ENCODE assay signal across 7 cellular contexts in the genomic region with DNA sequence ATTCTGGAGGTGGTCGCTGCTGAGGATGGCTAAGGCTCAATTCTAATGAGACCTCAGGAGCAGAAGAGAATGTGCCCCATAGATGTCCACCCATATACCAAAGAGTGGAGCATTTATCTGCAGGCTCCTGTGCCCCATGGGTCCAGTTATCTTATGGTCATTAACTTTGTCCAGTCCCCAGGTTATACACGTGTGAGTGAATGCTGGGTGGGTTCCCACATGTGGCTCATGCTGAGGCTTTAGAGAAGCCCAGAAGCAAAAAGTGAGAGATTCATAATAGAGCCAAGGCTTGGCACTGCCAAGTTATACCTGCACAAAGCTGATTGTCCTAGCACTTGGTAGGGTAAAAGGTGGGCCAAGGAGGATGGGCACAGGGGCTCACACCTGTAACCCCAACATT.
"Had no signal": no experiment of that assay in that cellular context is flagged by ENCODE, and none has a peak within 500 bp of the region (broad histone marks: within the 10 kb centered on the region; RNA-seq: fewer than 3 reads in every experiment).

No MANE protein-coding gene starts in this region.

- H3K4me1 Mint-ChIP-seq: IgD-negative memory B cell had no signal

- H3K4me3 Mint-ChIP-seq: IgD-negative memory B cell had no signal

- H3K4me3 ChIP-seq: K562 had no signal

- ATAC-seq: K562 had no signal

- H3K27ac ChIP-seq: HL-60 had no signal

- H3K27me3 Mint-ChIP-seq: IgD-negative memory B cell had no signal

- FAIRE-seq: HTR-8/SVneo, K562 had no signal

- DNase-seq: IMR-90, KBM-7, KG1 had no signal

- H3K27ac Mint-ChIP-seq: IgD-negative memory B cell had no signal

- H3K9me3 Mint-ChIP-seq: IgD-negative memory B cell had no signal
